Comparison of ENCODE assay signal across 15 cellular contexts in genomic region chr19:13011653-13012389, GRCh38. TPM values are rescaled to one million over a fixed set of nuclear protein-coding genes. Genes with fewer than 3 reads are reported as not detected.
DNase-seq lines count a peak whose midpoint lies in the region; ATAC-seq and TF ChIP-seq lines count a peak whose summit lies in the region.
"Had no signal": no experiment of that assay in that cellular context is flagged by ENCODE, and none has a peak within 500 bp of the region (broad histone marks: within the 10 kb centered on the region; RNA-seq: fewer than 3 reads in every experiment).

No MANE protein-coding gene starts in this region.

- H3K27me3 ChIP-seq in layer of hippocampus (ENCODE audit: control insufficient read depth, insufficient read depth, low read length) (peaks cover 2% of the 10 kb centered on the region), subcutaneous abdominal adipose tissue (ENCODE audit: control insufficient read depth in 5 of 5, insufficient read depth in 4 of 5, low read length in 5 of 5) (peaks cover 0 to 3% (median 0%) of the 10 kb centered on the region in 5 donors)
- H3K27me3 ChIP-seq: adrenal gland had no signal

- peaks cover 15% of the 10 kb centered on the region for H3K4me1 Mint-ChIP-seq in activated CD4-positive, alpha-beta T cell treated with anti-CD3 and anti-CD28 coated beads, Interleukin-2, amount 10 ng/mL, durations not matched to agents 24 days and 14 days
- peaks cover 19% of the 10 kb centered on the region for H3K4me1 Mint-ChIP-seq in activated CD4-positive, alpha-beta T cell treated with anti-CD3 and anti-CD28 coated beads, Interleukin-2, amount 10 ng/mL, durations not matched to agents 7 days and 5 days
- H3K4me1 Mint-ChIP-seq in activated T-helper 17 cell treated with anti-CD3 and anti-CD28 coated beads, Interleukin-2, amount 50 U/mL, for 72 hours, result peaks cover 7% of the 10 kb centered on the region

- no peak overlapping the region for H3K4me3 Mint-ChIP-seq in activated CD4-positive, alpha-beta T cell treated with anti-CD3 and anti-CD28 coated beads, Interleukin-2, amount 10 ng/mL, durations not matched to agents 24 days and 14 days
- no peak overlapping the region for H3K4me3 Mint-ChIP-seq in activated CD4-positive, alpha-beta T cell treated with anti-CD3 and anti-CD28 coated beads, Interleukin-2, amount 10 ng/mL, durations not matched to agents 7 days and 5 days
- H3K4me3 Mint-ChIP-seq in activated T-helper 17 cell treated with anti-CD3 and anti-CD28 coated beads, Interleukin-2, amount 50 U/mL, for 72 hours, result peak overlapping the region; percentile 15

- POLR2A ChIA-PET in activated CD4-positive, alpha-beta T cell treated with anti-CD3 and anti-CD28 coated beads, Interleukin-2, amount 10 ng/mL, durations not matched to agents 7 days and 5 days (lab: Charles Lee), result no interaction called here

- no peaks in the 10 kb centered on the region for H3K9me3 ChIP-seq in subcutaneous abdominal adipose tissue (ENCODE audit: control insufficient read depth in 5 of 5, low read length in 5 of 5)
- H3K9me3 ChIP-seq: A549, adrenal gland had no signal

- no peaks in the 10 kb centered on the region for H3K9me3 Mint-ChIP-seq in activated CD4-positive, alpha-beta T cell treated with anti-CD3 and anti-CD28 coated beads, Interleukin-2, amount 10 ng/mL, durations not matched to agents 24 days and 14 days
- H3K9me3 Mint-ChIP-seq in activated CD4-positive, alpha-beta T cell treated with anti-CD3 and anti-CD28 coated beads, Interleukin-2, amount 10 ng/mL, durations not matched to agents 7 days and 5 days, result no peaks in the 10 kb centered on the region
- no peaks in the 10 kb centered on the region for H3K9me3 Mint-ChIP-seq in activated T-helper 17 cell treated with anti-CD3 and anti-CD28 coated beads, Interleukin-2, amount 50 U/mL, for 72 hours

- peak overlapping the region in 2 of 5 donors; percentile 83 to 85 for H3K9ac ChIP-seq in subcutaneous abdominal adipose tissue (ENCODE audit: low read length in 5 of 5)

- H3K27ac Mint-ChIP-seq in activated CD4-positive, alpha-beta T cell treated with anti-CD3 and anti-CD28 coated beads, Interleukin-2, amount 10 ng/mL, durations not matched to agents 24 days and 14 days, result peak overlapping the region; percentile 51
- no peak overlapping the region for H3K27ac Mint-ChIP-seq in activated CD4-positive, alpha-beta T cell treated with anti-CD3 and anti-CD28 coated beads, Interleukin-2, amount 10 ng/mL, durations not matched to agents 7 days and 5 days
- H3K27ac Mint-ChIP-seq in activated T-helper 17 cell treated with anti-CD3 and anti-CD28 coated beads, Interleukin-2, amount 50 U/mL, for 72 hours, result no peak overlapping the region

- peak overlapping the region in 4 of 5 donors; percentile 47 to 68 (median 60) for H3K4me3 ChIP-seq in subcutaneous abdominal adipose tissue (ENCODE audit: low read depth in 1 of 5, low read length in 5 of 5)
- no peak overlapping the region for H3K4me3 ChIP-seq in lower leg skin (ENCODE audit: low read depth, poor library complexity, severe bottlenecking)
- H3K4me3 ChIP-seq: A549 had no signal

- intact Hi-C loops in activated CD4-positive, alpha-beta T cell treated with anti-CD3 and anti-CD28 coated beads, Interleukin-2, amount 10 ng/mL, durations not matched to agents 24 days and 14 days (cut with micrococcal nuclease), result loop anchor here (1.0 to 5.0 kb wide), 3 partner anchors 17 to 175 kb away; partner anchors contain the start of genes MAST1 and NFIX
- intact Hi-C loops in lower leg skin (cut with DNase I; ENCODE audit: low total_unique reads), result no loop called here

- H3K27me3 Mint-ChIP-seq in activated CD4-positive, alpha-beta T cell treated with anti-CD3 and anti-CD28 coated beads, Interleukin-2, amount 10 ng/mL, durations not matched to agents 24 days and 14 days, result peaks cover 65% of the 10 kb centered on the region
- H3K27me3 Mint-ChIP-seq in activated CD4-positive, alpha-beta T cell treated with anti-CD3 and anti-CD28 coated beads, Interleukin-2, amount 10 ng/mL, durations not matched to agents 7 days and 5 days, result peaks cover 65% of the 10 kb centered on the region
- peaks cover 48% of the 10 kb centered on the region for H3K27me3 Mint-ChIP-seq in activated T-helper 17 cell treated with anti-CD3 and anti-CD28 coated beads, Interleukin-2, amount 50 U/mL, for 72 hours

- no peak for TF ChIP-seq CTCF in lower leg skin (IDR thresholded peaks at IDR 0.05)

- DNase-seq in activated CD4-positive, alpha-beta T cell treated with anti-CD3 and anti-CD28 coated beads, Interleukin-2, amount 10 ng/mL, durations not matched to agents 24 days and 14 days, result no peak
- no peak for DNase-seq in activated CD4-positive, alpha-beta T cell treated with anti-CD3 and anti-CD28 coated beads, Interleukin-2, amount 10 ng/mL, durations not matched to agents 7 days and 5 days
- DNase-seq in NCI-H345 treated with DMSO at 0.1 percent for 48 hours (lab: John Stamatoyannopoulos, UW; ENCODE audit: unreplicated experiment) (no peak), mesenteric fat pad (ENCODE audit: low spot score) (no peak), lower leg skin (ENCODE audit: low spot score in 2 of 2) (no peak)
- DNase-seq: activated CD4-positive, CD25-positive, alpha-beta regulatory T cell; adrenal gland; DND-41; left colon; NCI-H187; PC-3 had no signal

- H3K27ac ChIP-seq in layer of hippocampus (ENCODE audit: low read depth, low read length), result peak overlapping the region; percentile 81
- peak overlapping the region; percentile 97 for H3K27ac ChIP-seq in subcutaneous abdominal adipose tissue (ENCODE audit: low read depth, low read length)
- H3K27ac ChIP-seq: A549 had no signal

- no peak for ATAC-seq in activated T-helper 17 cell treated with anti-CD3 and anti-CD28 coated beads, Interleukin-2, amount 50 U/mL, for 72 hours (replicated peaks)
- ATAC-seq: A549, left colon, PC-3 had no signal

- CTCF ChIA-PET in activated CD4-positive, alpha-beta T cell treated with anti-CD3 and anti-CD28 coated beads, Interleukin-2, amount 10 ng/mL, durations not matched to agents 7 days and 5 days (lab: Charles Lee), result no interaction called here

- peaks cover 2% of the 10 kb centered on the region for H3K36me3 Mint-ChIP-seq in activated CD4-positive, alpha-beta T cell treated with anti-CD3 and anti-CD28 coated beads, Interleukin-2, amount 10 ng/mL, durations not matched to agents 24 days and 14 days (ENCODE audit: low read depth)
- H3K36me3 Mint-ChIP-seq in activated CD4-positive, alpha-beta T cell treated with anti-CD3 and anti-CD28 coated beads, Interleukin-2, amount 10 ng/mL, durations not matched to agents 7 days and 5 days (ENCODE audit: low read depth), result peaks cover 3% of the 10 kb centered on the region
- peaks cover 7% of the 10 kb centered on the region for H3K36me3 Mint-ChIP-seq in activated T-helper 17 cell treated with anti-CD3 and anti-CD28 coated beads, Interleukin-2, amount 50 U/mL, for 72 hours (ENCODE audit: low read depth)

- peaks cover 0 to 8% (median 5%) of the 10 kb centered on the region in 5 donors for H3K36me3 ChIP-seq in subcutaneous abdominal adipose tissue (ENCODE audit: control insufficient read depth in 5 of 5, insufficient read depth in 5 of 5, low read length in 5 of 5)
- H3K36me3 ChIP-seq: adrenal gland had no signal

- WGBS in lower leg skin, 2 donors, result 26 to 43% methylated on average over 48 to 50 of the region's 54 CpGs

- H3K4me1 ChIP-seq in subcutaneous abdominal adipose tissue (ENCODE audit: control insufficient read depth in 5 of 5, insufficient read depth in 5 of 5, low read length in 5 of 5), result peaks cover 12 to 100% (median 96%) of the 10 kb centered on the region in 5 donors
- H3K4me1 ChIP-seq: A549 had no signal

- no peak for TF ChIP-seq POLR2A in lower leg skin (IDR thresholded peaks at IDR 0.05)

RNA-seq across cellular contexts. Expression of gene NFIX, which starts 16.5 kb away (rescaled TPM):
- 8.3 and 10.4 TPM in 2 replicates for total RNA-seq in activated CD4-positive, alpha-beta T cell treated with anti-CD3 and anti-CD28 coated beads, Interleukin-2, amount 10 ng/mL, durations not matched to agents 24 days and 14 days
- 1 to 10 TPM; 1.2 to 1.5 TPM for total RNA-seq in activated CD4-positive, alpha-beta T cell treated with anti-CD3 and anti-CD28 coated beads, Interleukin-2, amount 10 ng/mL, durations not matched to agents 7 days and 5 days
- 1 to 10 TPM in 1 of 2 donors, under 1 TPM in 1; 0.43 to 1.1 TPM for total RNA-seq in activated T-helper 17 cell treated with anti-CD3 and anti-CD28 coated beads, Interleukin-2, amount 50 U/mL, for 72 hours
- 166 TPM for total RNA-seq in mesenteric fat pad
- 100 to 1,000 TPM; 119 to 177 (median 136) TPM for total RNA-seq in lower leg skin

RNA-seq across cellular contexts. Expression of gene DAND5, which starts 42.4 kb away (rescaled TPM):
- total RNA-seq in activated CD4-positive, alpha-beta T cell treated with anti-CD3 and anti-CD28 coated beads, Interleukin-2, amount 10 ng/mL, durations not matched to agents 24 days and 14 days, result 0.12 TPM in 1 of 2 replicates, not detected in the other
- total RNA-seq in activated CD4-positive, alpha-beta T cell treated with anti-CD3 and anti-CD28 coated beads, Interleukin-2, amount 10 ng/mL, durations not matched to agents 7 days and 5 days, result under 1 TPM; 0.15 to 0.20 TPM
- total RNA-seq in activated T-helper 17 cell treated with anti-CD3 and anti-CD28 coated beads, Interleukin-2, amount 50 U/mL, for 72 hours, result under 1 TPM; 0.30 to 0.40 TPM
- not detected for total RNA-seq in mesenteric fat pad
- total RNA-seq in lower leg skin, result under 1 TPM in 1 of 4 donors, not detected in 3; 0.32 TPM

RNA-seq across cellular contexts. Expression of gene GADD45GIP1, which starts 54.8 kb away (rescaled TPM):
- total RNA-seq in activated CD4-positive, alpha-beta T cell treated with anti-CD3 and anti-CD28 coated beads, Interleukin-2, amount 10 ng/mL, durations not matched to agents 24 days and 14 days, result 32.4 and 34.4 TPM in 2 replicates
- total RNA-seq in activated CD4-positive, alpha-beta T cell treated with anti-CD3 and anti-CD28 coated beads, Interleukin-2, amount 10 ng/mL, durations not matched to agents 7 days and 5 days, result 10 to 100 TPM; 14.9 to 16.5 TPM
- 10 to 100 TPM; 17.0 to 27.9 TPM for total RNA-seq in activated T-helper 17 cell treated with anti-CD3 and anti-CD28 coated beads, Interleukin-2, amount 50 U/mL, for 72 hours
- total RNA-seq in mesenteric fat pad (19.8 TPM), lower leg skin (10 to 100 TPM; 21.8 to 42.3 (median 29.7) TPM)

Comparison
In these comparisons a context has a peak if more than half of its experiments do, and no peak if none do; other contexts are left out.
1. RNA of gene NFIX, which starts 16.5 kb away (total RNA-seq): 166 TPM in mesenteric fat pad (single experiment) and 119 to 177 TPM in lower leg skin; 8.3 to 10.4 TPM in activated CD4-positive, alpha-beta T cell treated with anti-CD3 and anti-CD28 coated beads, Interleukin-2, amount 10 ng/mL, durations not matched to agents 24 days and 14 days, 1.2 to 1.5 TPM in activated CD4-positive, alpha-beta T cell treated with anti-CD3 and anti-CD28 coated beads, Interleukin-2, amount 10 ng/mL, durations not matched to agents 7 days and 5 days and 0.43 to 1.1 TPM in activated T-helper 17 cell treated with anti-CD3 and anti-CD28 coated beads, Interleukin-2, amount 50 U/mL, for 72 hours; every median in the first group is over 10 times any median in the second.